8 cellular contexts compared by ENCODE assay signal in the genomic region with DNA sequence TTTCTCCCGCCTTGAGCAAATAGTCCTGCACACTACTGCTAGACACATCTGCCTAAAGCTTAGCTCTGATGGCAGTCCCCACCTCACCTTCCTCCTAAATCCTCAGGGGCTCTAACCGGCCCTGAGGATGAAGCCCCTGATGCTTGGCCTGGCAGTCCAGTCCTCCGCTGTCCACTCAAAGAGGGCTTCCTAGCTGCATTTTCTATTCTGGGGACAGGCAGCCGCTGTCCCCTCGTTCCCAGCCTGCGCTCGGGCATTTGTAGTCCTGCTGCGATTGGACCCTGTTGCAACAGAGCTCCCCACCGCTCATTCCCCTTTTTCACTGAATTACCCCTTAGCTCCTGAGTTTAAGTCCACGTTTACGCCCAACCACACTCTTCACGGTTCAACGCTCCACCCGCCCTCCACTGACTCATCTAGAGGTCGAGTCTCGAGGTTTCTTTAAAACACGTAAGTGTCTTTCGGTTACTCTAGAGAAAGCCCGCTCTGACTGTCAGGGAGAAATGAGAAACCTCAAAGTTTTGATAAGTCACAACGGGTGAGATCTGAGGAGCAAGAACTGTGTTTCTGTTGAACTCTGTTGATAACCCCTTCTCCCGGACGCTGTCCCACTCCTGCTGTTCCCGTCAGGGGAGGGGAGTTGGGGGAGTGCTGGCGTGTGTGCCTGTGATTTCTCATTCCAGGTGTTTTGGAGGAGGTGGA. TPM values are rescaled to one million over a fixed set of nuclear protein-coding genes. Genes with fewer than 3 reads are reported as not detected.
DNase-seq lines count a peak whose midpoint lies in the region; ATAC-seq and TF ChIP-seq lines count a peak whose summit lies in the region.

No MANE protein-coding gene starts in this region.

- H3F3A ChIP-seq in DOHH2 (ENCODE audit: control insufficient read depth, insufficient read depth): no peaks in the 10 kb centered on the region

- no peaks in the 10 kb centered on the region for H3K36me3 ChIP-seq in DOHH2 (ENCODE audit: control insufficient read depth, low read length)

- peaks cover 68% of the 10 kb centered on the region for H3K27me3 ChIP-seq in DOHH2 (ENCODE audit: control insufficient read depth, low read length)

- peak overlapping the region; percentile 53 for H3K4me3 ChIP-seq in DOHH2 (ENCODE audit: low read length)
- peak overlapping the region; percentile 9 for H3K4me3 ChIP-seq in fibroblast of villous mesenchyme (ENCODE audit: low read depth, low read length)

- TF ChIP-seq CTCF in DOHH2 (IDR thresholded peaks at IDR 0.05; ENCODE audit: low read depth, low read length, poor library complexity, severe bottlenecking): peak; percentile 36
- no peak for TF ChIP-seq CTCF in fibroblast of villous mesenchyme (IDR thresholded peaks at IDR 0.05; ENCODE audit: insufficient read depth, low read depth, low read length)

- peak overlapping the region; percentile 69 for H3K4me2 ChIP-seq in DOHH2 (ENCODE audit: low read length)

- no peaks in the 10 kb centered on the region for H3K9me2 ChIP-seq in DOHH2 (replicated peaks; ENCODE audit: control insufficient read depth, low read length)

- H3K9me3 ChIP-seq in DOHH2 (ENCODE audit: control insufficient read depth, insufficient read depth, low read length): no peaks in the 10 kb centered on the region

- H3K79me2 ChIP-seq in DOHH2 (ENCODE audit: control insufficient read depth, low read length): no peaks in the 10 kb centered on the region

- H3K27ac ChIP-seq in DOHH2 (ENCODE audit: low read depth, low read length): no peak overlapping the region

- ATAC-seq in GM21717 (IDR thresholded peaks at IDR 0.05; ENCODE audit: unreplicated experiment) (peak; percentile 39), HG02970 (IDR thresholded peaks at IDR 0.05; ENCODE audit: low FRiP score, unreplicated experiment) (no peak)

- no peaks in the 10 kb centered on the region for H4K20me1 ChIP-seq in DOHH2 (ENCODE audit: control insufficient read depth, insufficient read depth, low read depth, low read length)

- DNase-seq in MV-4-11 (lab: John Stamatoyannopoulos, UW) (peak; percentile 96), fibroblast of villous mesenchyme (ENCODE audit: low read depth) (peak; percentile 70), NCI-H2196 (lab: John Stamatoyannopoulos, UW; ENCODE audit: unreplicated experiment) (no peak)
- peak in 2 of 3 experiments; percentile 59 to 67 for DNase-seq in activated CD8-positive, alpha-beta memory T cell treated with anti-CD3 and anti-CD28 coated beads for 48 hours (ENCODE audit: low read depth in 2 of 3, low spot score in 2 of 3)
- DNase-seq in stimulated activated CD4-positive, alpha-beta T cell treated with anti-CD3 and anti-CD28 coated beads, Interleukin-2, amount 100 ng/mL, for 4 hours (ENCODE audit: low read depth): peak; percentile 76

- peaks cover 18% of the 10 kb centered on the region for H3K4me1 ChIP-seq in DOHH2 (ENCODE audit: control insufficient read depth, low read length)

RNA-seq across cellular contexts. Expression of gene CCR7, which starts 4.5 kb away (rescaled TPM):
- total RNA-seq in fibroblast of villous mesenchyme: not detected in 2 replicates

RNA-seq across cellular contexts. Expression of gene TNS4, which starts 59.3 kb away (rescaled TPM):
- total RNA-seq in fibroblast of villous mesenchyme: not detected in 2 replicates
